ENCODE assay signal across 1 cellular context in genomic region chr12:70645494-70646317, GRCh38.
TF ChIP-seq lines count a peak whose summit lies in the region.

No MANE protein-coding gene starts in this region.

TF ChIP-seq in Ishikawa, 13 proteins besides CTCF, POLR2A, EP300 and RAD21 (continued from another document):
- 0 out of 2 replicates have a peak, but pooled peaks have one; percentile 6 for TF ChIP-seq CEBPB (IDR thresholded peaks at IDR 0.05)
TF ChIP-seq in Ishikawa: peak in this region for 8.
